In genomic region chr11:66851251-66851620, GRCh38 we compare ENCODE assay signal across 28 cellular contexts. TPM values are rescaled to one million over a fixed set of nuclear protein-coding genes. Genes with fewer than 3 reads are reported as not detected.
DNase-seq lines count a peak whose midpoint lies in the region; ATAC-seq and TF ChIP-seq lines count a peak whose summit lies in the region.
"Had no signal": no experiment of that assay in that cellular context is flagged by ENCODE, and none has a peak within 500 bp of the region (broad histone marks: within the 10 kb centered on the region; RNA-seq: fewer than 3 reads in every experiment).

No MANE protein-coding gene starts in this region.

- DNase-seq in SK-N-SH (peak; percentile 27), RWPE2 (ENCODE audit: low spot score) (peak; percentile 23), left lobe of liver (ENCODE audit: low spot score) (peak; percentile 44), NCI-H1105 (lab: John Stamatoyannopoulos, UW) (no peak), NCI-H2029 treated with DMSO at 0.1 percent for 48 hours (lab: John Stamatoyannopoulos, UW) (no peak)
- DNase-seq in stimulated activated naive B cell treated with anti-CD40 and anti-IgM and Interleukin-4, amounts not matched to agents 10 μg/mL and 1 μg/mL and 100 μg/mL, for 72 hours = no peak
- DNase-seq in CD8-positive, alpha-beta T cell = no peak
- DNase-seq: activated T-cell treated with anti-CD3 and anti-CD28 coated beads, Interleukin-2, amount 50 U/mL, for 24 hours; body of pancreas; HCEC 1CT; mesenchymal stem cell; NCI-H1694 treated with DMSO at 0.1 percent for 48 hours; NCI-H2171 treated with DMSO at 0.1 percent for 48 hours; NCI-H510A; nephron progenitor cell; transverse colon had no signal

- no peaks in the 10 kb centered on the region for H3K9me3 ChIP-seq in SK-N-SH
- H3K9me3 ChIP-seq in RWPE2 (ENCODE audit: severe bottlenecking) = no peaks in the 10 kb centered on the region
- no peaks in the 10 kb centered on the region for H3K9me3 ChIP-seq in CD8-positive, alpha-beta T cell (ENCODE audit: low read length)
- H3K9me3 ChIP-seq: adrenal gland, body of pancreas, esophagus muscularis mucosa, left lung, transverse colon had no signal

- no peaks in the 10 kb centered on the region for H3K9me2 ChIP-seq in SK-N-SH

- ATAC-seq in SK-N-SH treated with all-trans-retinoic acid at 6 μM for 48 hours = no peak
- no peak for ATAC-seq in RWPE2 (ENCODE audit: low read depth)
- ATAC-seq in left lobe of liver = no peak
- no peak for ATAC-seq in stimulated activated naive B cell treated with anti-CD40 and anti-IgM and Interleukin-4, amounts not matched to agents 10 μg/mL and 1 μg/mL and 100 μg/mL, for 72 hours (replicated peaks)
- no peak for ATAC-seq in CD8-positive, alpha-beta T cell
- ATAC-seq: body of pancreas, left lung had no signal

- H3K27me3 ChIP-seq in SK-N-SH (ENCODE audit: insufficient read depth) = no peaks in the 10 kb centered on the region
- no peaks in the 10 kb centered on the region for H3K27me3 ChIP-seq in RWPE2 (ENCODE audit: insufficient read depth, poor library complexity, severe bottlenecking)
- H3K27me3 ChIP-seq in CD8-positive, alpha-beta T cell (ENCODE audit: insufficient read depth, low read length) = no peaks in the 10 kb centered on the region
- H3K27me3 ChIP-seq: adrenal gland, body of pancreas, esophagus muscularis mucosa, left lung, transverse colon had no signal

- H3K27ac ChIP-seq in SK-N-SH (ENCODE audit: low read depth in 2 of 2, low read length in 1 of 2) = no peak overlapping the region
- H3K27ac ChIP-seq in RWPE2 (ENCODE audit: poor library complexity, severe bottlenecking) = no peak overlapping the region
- no peak overlapping the region for H3K27ac ChIP-seq in CD8-positive, alpha-beta T cell (ENCODE audit: low read depth, low read length)
- H3K27ac ChIP-seq: 22Rv1, adrenal gland, body of pancreas, esophagus muscularis mucosa, left lung, parathyroid adenoma, SK-N-MC, transverse colon had no signal

- H3K4me1 ChIP-seq in SK-N-SH (ENCODE audit: control insufficient read depth in 1 of 2, insufficient read depth in 2 of 2, low read depth in 1 of 2, low read length in 1 of 2) (peaks cover 0 to 5% of the 10 kb centered on the region in 2 experiments; a peak in 1 of 4 replicates), RWPE2 (ENCODE audit: insufficient read depth, poor library complexity, severe bottlenecking) (no peaks in the 10 kb centered on the region)
- H3K4me1 ChIP-seq in CD8-positive, alpha-beta T cell (ENCODE audit: insufficient read depth, low read length) = peaks cover 6% of the 10 kb centered on the region
- H3K4me1 ChIP-seq: parathyroid adenoma had no signal

- TF ChIP-seq RAD21 in SK-N-SH (IDR thresholded peaks at IDR 0.05; ENCODE audit: low read length) = no peak

- H2AFZ ChIP-seq in SK-N-SH (ENCODE audit: low read depth) = no peak overlapping the region
- H2AFZ ChIP-seq: parathyroid adenoma had no signal

- H3K27me3 Mint-ChIP-seq in stimulated activated naive B cell treated with anti-CD40 and anti-IgM and Interleukin-4, amounts not matched to agents 10 μg/mL and 1 μg/mL and 100 μg/mL, for 72 hours = no peaks in the 10 kb centered on the region
- no peaks in the 10 kb centered on the region for H3K27me3 Mint-ChIP-seq in CD8-positive, alpha-beta T cell (ENCODE audit: low read depth)
- H3K27me3 Mint-ChIP-seq: activated T-cell treated with anti-CD3 and anti-CD28 coated beads, Interleukin-2, amount 50 U/mL, for 24 hours; CD4-positive, CD25-positive, alpha-beta regulatory T cell; central memory CD8-positive, alpha-beta T cell; IgD-negative memory B cell had no signal

- H3K36me3 ChIP-seq in SK-N-SH (replicated peaks in 1 of 2; ENCODE audit: control insufficient read depth in 1 of 2, insufficient read depth in 2 of 2, low read length in 1 of 2) (peaks cover 0 to 22% of the 10 kb centered on the region in 2 experiments), RWPE2 (ENCODE audit: low read depth) (peaks cover 34% of the 10 kb centered on the region)
- no peaks in the 10 kb centered on the region for H3K36me3 ChIP-seq in CD8-positive, alpha-beta T cell (ENCODE audit: insufficient read depth, low read length)
- H3K36me3 ChIP-seq: transverse colon had no signal

- H3K36me3 Mint-ChIP-seq in stimulated activated naive B cell treated with anti-CD40 and anti-IgM and Interleukin-4, amounts not matched to agents 10 μg/mL and 1 μg/mL and 100 μg/mL, for 72 hours = peaks cover 0 to 3% of the 10 kb centered on the region in 2 donors
- peaks cover 15% of the 10 kb centered on the region for H3K36me3 Mint-ChIP-seq in CD8-positive, alpha-beta T cell
- H3K36me3 Mint-ChIP-seq: CD4-positive, CD25-positive, alpha-beta regulatory T cell had no signal

- POLR2A ChIA-PET in SK-N-SH (lab: Yijun Ruan, JAX) = no interaction called here
- POLR2A ChIA-PET in CD8-positive, alpha-beta T cell (lab: Charles Lee) = interaction anchor here (1.6 kb wide), 1 partner anchor 8 kb away, joined by 9 read pairs; the partner anchor contains the start of gene RCE1

- 100% methylated on average over 3 of the region's 3 CpGs for WGBS in SK-N-SH (ENCODE audit: low lambda C conversion rate)

- CTCF ChIA-PET in SK-N-SH (lab: Yijun Ruan, JAX) = interaction anchor here (0.7 to 1.7 kb wide), 2 partner anchors 33 to 124 kb away, joined by 3 to 9 read pairs; no protein-coding TSS in a partner anchor
- CTCF ChIA-PET in CD8-positive, alpha-beta T cell (lab: Charles Lee) = interaction anchor here (1.1 kb wide), 1 partner anchor 32 kb away, joined by 3 read pairs; no protein-coding TSS in a partner anchor

- H3K79me2 ChIP-seq in SK-N-SH (ENCODE audit: insufficient read depth) = no peaks in the 10 kb centered on the region
- H3K79me2 ChIP-seq: parathyroid adenoma had no signal

- peak overlapping the region; percentile 42 for H3K27ac Mint-ChIP-seq in stimulated activated naive B cell treated with anti-CD40 and anti-IgM and Interleukin-4, amounts not matched to agents 10 μg/mL and 1 μg/mL and 100 μg/mL, for 72 hours
- H3K27ac Mint-ChIP-seq in CD8-positive, alpha-beta T cell = no peak overlapping the region
- H3K27ac Mint-ChIP-seq: activated T-cell treated with anti-CD3 and anti-CD28 coated beads, Interleukin-2, amount 50 U/mL, for 24 hours; nephron progenitor cell had no signal

- H3K4me2 ChIP-seq in SK-N-SH = no peak overlapping the region
- H3K4me2 ChIP-seq: smooth muscle cell had no signal

- no peak overlapping the region for H3K4me3 Mint-ChIP-seq in stimulated activated naive B cell treated with anti-CD40 and anti-IgM and Interleukin-4, amounts not matched to agents 10 μg/mL and 1 μg/mL and 100 μg/mL, for 72 hours
- H3K4me3 Mint-ChIP-seq in CD8-positive, alpha-beta T cell = no peak overlapping the region
- H3K4me3 Mint-ChIP-seq: activated naive CD4-positive, alpha-beta T cell treated with anti-CD3 and anti-CD28 coated beads for 36 hours; activated T-cell treated with anti-CD3 and anti-CD28 coated beads, Interleukin-2, amount 50 U/mL, for 24 hours; central memory CD8-positive, alpha-beta T cell; nephron progenitor cell had no signal

- no peaks in the 10 kb centered on the region for H4K20me1 ChIP-seq in SK-N-SH (ENCODE audit: insufficient read depth)

- H3K4me1 Mint-ChIP-seq in stimulated activated naive B cell treated with anti-CD40 and anti-IgM and Interleukin-4, amounts not matched to agents 10 μg/mL and 1 μg/mL and 100 μg/mL, for 72 hours = peaks cover 15 to 26% of the 10 kb centered on the region in 2 donors
- peaks cover 6% of the 10 kb centered on the region for H3K4me1 Mint-ChIP-seq in CD8-positive, alpha-beta T cell (ENCODE audit: low read depth)

- intact Hi-C loops in CD8-positive, alpha-beta T cell (cut with DNase I, micrococcal nuclease) = no loop called here

- TF ChIP-seq EP300 in SK-N-SH (IDR thresholded peaks at IDR 0.05; ENCODE audit: borderline replicate concordance in 1 of 2, low read depth in 1 of 2, low read length in 1 of 2) = no peak

- no peak overlapping the region for H3K4me3 ChIP-seq in SK-N-SH (ENCODE audit: low read depth in 2 of 2, low read length in 1 of 2)
- H3K4me3 ChIP-seq in RWPE2 (ENCODE audit: severe bottlenecking) = no peak overlapping the region
- no peak overlapping the region for H3K4me3 ChIP-seq in CD8-positive, alpha-beta T cell (ENCODE audit: low read depth, low read length)
- H3K4me3 ChIP-seq: adrenal gland, body of pancreas, esophagus muscularis mucosa, left lung, SK-N-MC, smooth muscle cell, transverse colon had no signal

- H3K9me3 Mint-ChIP-seq in stimulated activated naive B cell treated with anti-CD40 and anti-IgM and Interleukin-4, amounts not matched to agents 10 μg/mL and 1 μg/mL and 100 μg/mL, for 72 hours = no peaks in the 10 kb centered on the region
- H3K9me3 Mint-ChIP-seq in CD8-positive, alpha-beta T cell = no peaks in the 10 kb centered on the region
- H3K9me3 Mint-ChIP-seq: activated naive CD4-positive, alpha-beta T cell treated with anti-CD3 and anti-CD28 coated beads for 36 hours; activated T-cell treated with anti-CD3 and anti-CD28 coated beads, Interleukin-2, amount 50 U/mL, for 24 hours; CD4-positive, CD25-positive, alpha-beta regulatory T cell; central memory CD8-positive, alpha-beta T cell; IgD-negative memory B cell; nephron progenitor cell had no signal

- H3F3A ChIP-seq in SK-N-SH (replicated peaks; ENCODE audit: insufficient read depth) = no peaks in the 10 kb centered on the region

- no peak overlapping the region for H3K9ac ChIP-seq in SK-N-SH
- H3K9ac ChIP-seq: parathyroid adenoma had no signal

- TF ChIP-seq CTCF in SK-N-SH (IDR thresholded peaks at IDR 0.05) = no peak
- no peak for TF ChIP-seq CTCF in RWPE2 (IDR thresholded peaks at IDR 0.05; ENCODE audit: poor library complexity, severe bottlenecking)
- no peak for TF ChIP-seq CTCF in CD8-positive, alpha-beta T cell (IDR thresholded peaks at IDR 0.05)

TF ChIP-seq in SK-N-SH, 30 proteins besides CTCF, POLR2A, EP300 and RAD21 (continues in another document):
- no peak for TF ChIP-seq EZH2phosphoT487 (IDR thresholded peaks at IDR 0.05; ENCODE audit: borderline replicate concordance, low read depth)

TF ChIP-seq in SK-N-SH treated with all-trans-retinoic acid at 6 μM for 48 hours, 23 proteins besides CTCF, POLR2A, EP300 and RAD21 (continues in another document):
- TF ChIP-seq ESRRG (CRISPR knock-in tag; IDR thresholded peaks at IDR 0.05) (no peak), ZC3H10 (CRISPR knock-in tag; IDR thresholded peaks at IDR 0.05) (no peak), ARNTL (CRISPR knock-in tag; IDR thresholded peaks at IDR 0.05; ENCODE audit: borderline replicate concordance, low read depth) (no peak), OSR1 (CRISPR knock-in tag; IDR thresholded peaks at IDR 0.05) (no peak), RARB (CRISPR knock-in tag; IDR thresholded peaks at IDR 0.05) (no peak), CSDC2 (CRISPR knock-in tag; IDR thresholded peaks at IDR 0.05) (no peak), ZFP30 (CRISPR knock-in tag; IDR thresholded peaks at IDR 0.05) (no peak), GLIS3 (CRISPR knock-in tag; IDR thresholded peaks at IDR 0.05) (no peak)

RNA-seq across cellular contexts. Expression of gene LRFN4, which starts 5.6 kb away (rescaled TPM):
- polyA plus RNA-seq in SK-N-SH (2012; rRNA removed) = 15.9 and 25.4 TPM in 2 replicates
- 4.1 and 9.4 TPM in 2 replicates for polyA plus RNA-seq in SK-N-SH (2012; cell fraction: cytosol; rRNA removed)
- 35.8 and 37.4 TPM in 2 replicates for polyA plus RNA-seq in SK-N-SH (2012; cell fraction: nucleus; rRNA removed)
- 1.1 TPM for total RNA-seq in left lobe of liver
- total RNA-seq in CD8-positive, alpha-beta T cell = 1 to 10 TPM; 1.7 to 2.3 TPM

RNA-seq across cellular contexts. Expression of gene RCE1, which starts 8.0 kb away (rescaled TPM):
- 25.0 and 25.4 TPM in 2 replicates for polyA plus RNA-seq in SK-N-SH (2012; rRNA removed)
- 8.7 and 14.3 TPM in 2 replicates for polyA plus RNA-seq in SK-N-SH (2012; cell fraction: cytosol; rRNA removed)
- polyA plus RNA-seq in SK-N-SH (2012; cell fraction: nucleus; rRNA removed) = 69.3 and 90.1 TPM in 2 replicates
- 3.2 TPM for total RNA-seq in left lobe of liver
- 10 to 100 TPM; 68.9 to 72.2 TPM for total RNA-seq in CD8-positive, alpha-beta T cell

Comparison
In these comparisons a context has a peak if more than half of its experiments do, and no peak if none do; other contexts are left out.
1. DNase-seq: peak in SK-N-SH (single experiment), RWPE2 (single experiment) and left lobe of liver (single experiment); none in stimulated activated naive B cell treated with anti-CD40 and anti-IgM and Interleukin-4, amounts not matched to agents 10 μg/mL and 1 μg/mL and 100 μg/mL, for 72 hours (single experiment), CD8-positive, alpha-beta T cell (0 of 7), NCI-H1105 (single experiment) and NCI-H2029 treated with DMSO at 0.1 percent for 48 hours (single experiment).
2. RNA of gene RCE1, which starts 8.0 kb away (total RNA-seq): 68.9 to 72.2 TPM in CD8-positive, alpha-beta T cell; 3.2 TPM in left lobe of liver (single experiment); every median in the first group is over 10 times any median in the second.